Comparison of ENCODE assay signal across 8 cellular contexts in the genomic region with DNA sequence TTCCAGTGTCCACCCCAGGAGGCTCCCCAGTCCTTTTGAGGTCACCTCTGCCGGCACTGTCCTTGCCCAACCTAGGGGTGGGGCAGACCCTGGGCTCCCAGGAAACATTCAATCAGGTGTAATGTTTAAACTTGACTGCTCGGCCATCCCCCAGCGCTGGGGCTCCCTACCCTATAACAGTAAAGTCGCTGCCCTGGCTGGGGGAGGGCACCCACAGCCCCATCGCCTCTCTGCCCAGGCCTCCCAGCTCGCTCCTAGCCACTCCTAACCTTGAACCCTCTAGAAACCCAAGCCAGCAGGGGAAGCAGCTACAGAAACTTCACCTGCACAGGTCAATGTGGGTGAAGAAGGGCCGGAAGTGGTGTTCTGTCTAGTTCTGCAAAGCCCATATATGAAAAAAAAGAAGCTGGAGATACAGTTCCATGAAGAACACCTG. TPM values are rescaled to one million over a fixed set of nuclear protein-coding genes. Genes with fewer than 3 reads are reported as not detected.
DNase-seq lines count a peak whose midpoint lies in the region; ATAC-seq, FAIRE-seq and TF ChIP-seq lines count a peak whose summit lies in the region.

No MANE protein-coding gene starts in this region.

- H3K36me3 Mint-ChIP-seq in CD8-positive, alpha-beta T cell = no peaks in the 10 kb centered on the region
- peaks cover 1% of the 10 kb centered on the region for H3K36me3 Mint-ChIP-seq in progenitor cell of endocrine pancreas (ENCODE audit: insufficient read depth)

- no peak overlapping the region for H3K27ac ChIP-seq in CD8-positive, alpha-beta T cell (ENCODE audit: low read depth, low read length)
- H3K27ac ChIP-seq in PC-9 (no peak overlapping the region), endothelial cell of umbilical vein (ENCODE audit: insufficient read depth, low read depth, low read length) (no peak overlapping the region)

- no peak for FAIRE-seq in endothelial cell of umbilical vein (lab: Jason Lieb, UNC)

- no peaks in the 10 kb centered on the region for H3K9me2 ChIP-seq in PC-9 (ENCODE audit: insufficient read depth)

- no peaks in the 10 kb centered on the region for H3K9me3 ChIP-seq in CD8-positive, alpha-beta T cell (ENCODE audit: low read length)
- H3K9me3 ChIP-seq in PC-9 (ENCODE audit: insufficient read depth, low read depth) (no peaks in the 10 kb centered on the region), endothelial cell of umbilical vein (replicated peaks; ENCODE audit: control insufficient read depth, insufficient read depth, low read length) (no peaks in the 10 kb centered on the region)

- peak overlapping the region; percentile 69 for H3K4me3 ChIP-seq in CD8-positive, alpha-beta T cell (ENCODE audit: low read depth, low read length)
- H3K4me3 ChIP-seq in PC-9 (peak overlapping the region; percentile 83; the same call in 1 of the 2 replicates), endothelial cell of umbilical vein (replicated peaks in 1 of 3; ENCODE audit: insufficient read depth in 1 of 3, low read depth in 1 of 3, low read length in 3 of 3) (no peak overlapping the region)

- DNase-seq in CD8-positive, alpha-beta T cell = no peak
- DNase-seq in PC-9 (no peak), endothelial cell of umbilical vein (ENCODE audit: low read depth, low spot score) (no peak), progenitor cell of endocrine pancreas (ENCODE audit: low spot score, unreplicated experiment) (no peak), SIG-M5 treated with dmso at 0.1 percent for 504 hours (lab: John Stamatoyannopoulos, UW; ENCODE audit: unreplicated experiment) (no peak), medulla oblongata (ENCODE audit: extremely low spot score) (no peak)
- no peak for DNase-seq in stimulated activated CD8-positive, alpha-beta memory T cell treated with anti-CD3 and anti-CD28 coated beads, Interleukin-4, amount 100 ng/mL, for 48 hours

- no peak for TF ChIP-seq POLR2A in endothelial cell of umbilical vein (IDR thresholded peaks at IDR 0.05; ENCODE audit: low read depth, low read length)

- peaks cover 39% of the 10 kb centered on the region for H3F3A ChIP-seq in PC-9 (ENCODE audit: insufficient read depth, low read depth)

- H3K36me3 ChIP-seq in CD8-positive, alpha-beta T cell (ENCODE audit: insufficient read depth, low read length) = no peaks in the 10 kb centered on the region
- H3K36me3 ChIP-seq in PC-9 (ENCODE audit: low read depth) (no peaks in the 10 kb centered on the region), endothelial cell of umbilical vein (ENCODE audit: control insufficient read depth in 2 of 2, extremely low read depth in 1 of 2, insufficient read depth in 2 of 2, low read length in 2 of 2) (no peaks in the 10 kb centered on the region)

- peaks cover 22% of the 10 kb centered on the region for H3K27me3 Mint-ChIP-seq in CD8-positive, alpha-beta T cell (ENCODE audit: low read depth)
- peaks cover 43% of the 10 kb centered on the region for H3K27me3 Mint-ChIP-seq in progenitor cell of endocrine pancreas

- dilution Hi-C loops in endothelial cell of umbilical vein (cut with MboI; ENCODE audit: extremely low pct_ligation_motif_present, low sequenced_read_pairs) = no loop called here

- CTCF ChIA-PET in CD8-positive, alpha-beta T cell (lab: Charles Lee) = no interaction called here
- CTCF ChIA-PET in PC-9 (lab: Charles Lee) = no interaction called here
- CTCF ChIA-PET in endothelial cell of umbilical vein (lab: Charles Lee) = no interaction called here

- H4K20me1 ChIP-seq in PC-9 (ENCODE audit: insufficient read depth) = no peaks in the 10 kb centered on the region
- H4K20me1 ChIP-seq in endothelial cell of umbilical vein (replicated peaks; ENCODE audit: control insufficient read depth, extremely low read depth, insufficient read depth, low read length) = no peaks in the 10 kb centered on the region

- H3K9me3 Mint-ChIP-seq in CD8-positive, alpha-beta T cell = no peaks in the 10 kb centered on the region
- no peaks in the 10 kb centered on the region for H3K9me3 Mint-ChIP-seq in progenitor cell of endocrine pancreas (ENCODE audit: low read depth)

- no peaks in the 10 kb centered on the region for H3K27me3 ChIP-seq in CD8-positive, alpha-beta T cell (ENCODE audit: insufficient read depth, low read length)
- H3K27me3 ChIP-seq in PC-9 (ENCODE audit: insufficient read depth, low read depth) (no peaks in the 10 kb centered on the region), endothelial cell of umbilical vein (ENCODE audit: control insufficient read depth in 2 of 2, insufficient read depth in 2 of 2, low read length in 2 of 2) (no peaks in the 10 kb centered on the region)

- H3K4me1 ChIP-seq in CD8-positive, alpha-beta T cell (ENCODE audit: insufficient read depth, low read length) = peaks cover 11% of the 10 kb centered on the region
- H3K4me1 ChIP-seq in PC-9 (replicated peaks; ENCODE audit: insufficient read depth) = peaks cover 68% of the 10 kb centered on the region
- peaks cover 3% of the 10 kb centered on the region for H3K4me1 ChIP-seq in endothelial cell of umbilical vein (ENCODE audit: control insufficient read depth, extremely low read depth, insufficient read depth, low read length)

- no peak overlapping the region for H3K9ac ChIP-seq in endothelial cell of umbilical vein (replicated peaks; ENCODE audit: extremely low read depth, insufficient read depth, low read length)

- POLR2A ChIA-PET in CD8-positive, alpha-beta T cell (lab: Charles Lee) = interaction anchor here (1.4 kb wide), 1 partner anchor 11 kb away, joined by 3 read pairs; no protein-coding TSS in a partner anchor
- POLR2A ChIA-PET in PC-9 (lab: Charles Lee; ENCODE audit: unreplicated experiment) = no interaction called here
- POLR2A ChIA-PET in endothelial cell of umbilical vein (lab: Charles Lee) = no interaction called here

- peak overlapping the region; percentile 80 for H3K4me3 Mint-ChIP-seq in CD8-positive, alpha-beta T cell
- H3K4me3 Mint-ChIP-seq in progenitor cell of endocrine pancreas (ENCODE audit: low read depth) = peak overlapping the region; percentile 82

- no peak for ATAC-seq in CD8-positive, alpha-beta T cell
- ATAC-seq in GM18520 (IDR thresholded peaks at IDR 0.05; ENCODE audit: unreplicated experiment) = no peak

- no peaks in the 10 kb centered on the region for H3K9me1 ChIP-seq in endothelial cell of umbilical vein (replicated peaks; ENCODE audit: control insufficient read depth, extremely low read depth, insufficient read depth, low read length)

- no peak for TF ChIP-seq CTCF in CD8-positive, alpha-beta T cell (IDR thresholded peaks at IDR 0.05)
- TF ChIP-seq CTCF in PC-9 (conservative IDR thresholded peaks at IDR 0.05) (no peak), endothelial cell of umbilical vein (IDR thresholded peaks at IDR 0.05; ENCODE audit: extremely low read depth in 1 of 2, insufficient read depth in 1 of 2, low read depth in 1 of 2, low read length in 2 of 2) (no peak), progenitor cell of endocrine pancreas (IDR thresholded peaks at IDR 0.05; ENCODE audit: unreplicated experiment) (no peak)

- H3K27ac Mint-ChIP-seq in CD8-positive, alpha-beta T cell = no peak overlapping the region
- H3K27ac Mint-ChIP-seq in progenitor cell of endocrine pancreas = peak overlapping the region; percentile 91

- intact Hi-C loops in CD8-positive, alpha-beta T cell (cut with DNase I, micrococcal nuclease) = no loop called here
- intact Hi-C loops in PC-9 (cut with micrococcal nuclease; ENCODE audit: unreplicated experiment) (no loop called here), endothelial cell of umbilical vein (cut with micrococcal nuclease) (loop anchor here (5.0 kb wide), 2 partner anchors 71 to 136 kb away; no protein-coding TSS in a partner anchor)

- H3K4me2 ChIP-seq in PC-9 (peak overlapping the region; percentile 78), endothelial cell of umbilical vein (ENCODE audit: insufficient read depth, low read length) (peak overlapping the region; percentile 61)

- H2AFZ ChIP-seq in PC-9 (no peak overlapping the region), endothelial cell of umbilical vein (ENCODE audit: low read depth, low read length) (no peak overlapping the region)

- H3K4me1 Mint-ChIP-seq in CD8-positive, alpha-beta T cell (ENCODE audit: low read depth) = peaks cover 13% of the 10 kb centered on the region
- peaks cover 17% of the 10 kb centered on the region for H3K4me1 Mint-ChIP-seq in progenitor cell of endocrine pancreas (ENCODE audit: low read depth)

- BruUV-seq in PC-9 (replicated peaks; lab: Mats Ljungman, UMichigan) (no TSS peak), endothelial cell of umbilical vein (replicated peaks; lab: Mats Ljungman, UMichigan) (no TSS peak)

- H3K79me2 ChIP-seq in PC-9 (ENCODE audit: low read depth) = peaks cover 29% of the 10 kb centered on the region
- no peaks in the 10 kb centered on the region for H3K79me2 ChIP-seq in endothelial cell of umbilical vein (ENCODE audit: control insufficient read depth, insufficient read depth, low read length)

TF ChIP-seq in endothelial cell of umbilical vein, 7 proteins besides CTCF, POLR2A, EP300 and RAD21:
- TF ChIP-seq JUN (IDR thresholded peaks at IDR 0.05; ENCODE audit: borderline replicate concordance, insufficient read depth, insufficient read length, low read depth) (no peak), POLR2AphosphoS5 (IDR thresholded peaks at IDR 0.05; ENCODE audit: insufficient read depth, low read depth, low read length) (no peak), MYC (IDR thresholded peaks at IDR 0.05; ENCODE audit: low read depth, low read length) (no peak), EZH2 (IDR thresholded peaks at IDR 0.05; ENCODE audit: borderline replicate concordance, low read depth, low read length, severe bottlenecking) (no peak), GATA2 (IDR thresholded peaks at IDR 0.05; ENCODE audit: insufficient read depth, insufficient read length, low read depth, low read length) (no peak), FOS (IDR thresholded peaks at IDR 0.05; ENCODE audit: borderline replicate concordance, insufficient read depth, low read length) (no peak)
- TF ChIP-seq, protein P1, sequence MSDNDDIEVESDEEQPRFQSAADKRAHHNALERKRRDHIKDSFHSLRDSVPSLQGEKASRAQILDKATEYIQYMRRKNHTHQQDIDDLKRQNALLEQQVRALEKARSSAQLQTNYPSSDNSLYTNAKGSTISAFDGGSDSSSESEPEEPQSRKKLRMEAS (IDR thresholded peaks at IDR 0.05; ENCODE audit: insufficient read depth, insufficient read length) = no peak

RNA-seq across cellular contexts. Expression of a gene that starts 1.3 kb away (rescaled TPM):
- under 1 TPM; 0.50 to 0.95 TPM for total RNA-seq in CD8-positive, alpha-beta T cell
- total RNA-seq in PC-9 (2021) (15.8 and 18.3 TPM in 2 replicates), endothelial cell of umbilical vein (8.4 and 9.6 TPM in 2 replicates), progenitor cell of endocrine pancreas (25.3 and 31.5 TPM in 2 replicates)
- 0.67 and 0.72 TPM in 2 replicates for polyA plus RNA-seq in endothelial cell of umbilical vein
- 1.4 and 1.6 TPM in 2 replicates for polyA plus RNA-seq in endothelial cell of umbilical vein (2011; cell fraction: cytosol; rRNA removed)
- polyA plus RNA-seq in endothelial cell of umbilical vein (2011; cell fraction: nucleus; rRNA removed) = 5.6 and 6.1 TPM in 2 replicates
- 4.0 and 5.9 TPM in 2 replicates for polyA plus RNA-seq in endothelial cell of umbilical vein (2012)
- polyA minus RNA-seq in endothelial cell of umbilical vein = 2.8 and 3.2 TPM in 2 replicates
- 1.0 TPM for polyA minus RNA-seq in endothelial cell of umbilical vein (2011; cell fraction: cytosol; rRNA and poly(A)+ RNA removed)
- polyA minus RNA-seq in endothelial cell of umbilical vein (2011; cell fraction: nucleus; rRNA and poly(A)+ RNA removed) = 4.1 and 5.3 TPM in 2 replicates

Comparison
In these comparisons a context has a peak if more than half of its experiments do, and no peak if none do; other contexts are left out.
1. H3K4me3 ChIP-seq: peak in CD8-positive, alpha-beta T cell (single experiment) and PC-9 (single experiment); none in endothelial cell of umbilical vein (0 of 3).